ENCODE assay signal across 14 cellular contexts in the genomic region with DNA sequence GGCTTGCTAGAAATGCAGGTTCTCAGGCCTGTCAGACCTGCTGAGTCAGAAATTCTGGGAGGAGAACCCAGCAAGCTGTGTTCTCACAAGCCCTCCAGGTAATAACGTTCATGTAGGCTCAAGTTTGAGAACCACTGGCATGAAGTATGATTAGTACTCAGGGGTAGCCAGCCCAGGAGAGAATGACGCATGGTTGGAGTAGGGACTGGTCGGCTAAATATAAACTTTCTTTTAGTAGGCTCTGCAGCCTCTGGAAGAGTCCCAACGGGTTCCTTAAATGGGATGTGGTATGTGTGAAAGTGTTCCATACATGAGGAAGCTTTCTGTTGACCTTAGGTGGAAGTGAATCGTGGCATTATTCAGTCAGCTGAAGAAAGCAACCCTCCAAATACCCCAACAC.
DNase-seq lines count a peak whose midpoint lies in the region; ATAC-seq, FAIRE-seq and TF ChIP-seq lines count a peak whose summit lies in the region.
"Had no signal": no experiment of that assay in that cellular context is flagged by ENCODE, and none has a peak within 500 bp of the region (broad histone marks: within the 10 kb centered on the region; RNA-seq: fewer than 3 reads in every experiment).

No MANE protein-coding gene starts in this region.

- no peak for ATAC-seq in CD4-positive, CD25-positive, alpha-beta regulatory T cell (ENCODE audit: low read depth in 2 of 2)
- ATAC-seq in gastroesophageal sphincter (peak; percentile 50), HG03469 (IDR thresholded peaks at IDR 0.05; ENCODE audit: unreplicated experiment) (no peak), GM19328 (IDR thresholded peaks at IDR 0.05; ENCODE audit: unreplicated experiment) (no peak)
- ATAC-seq: GM12878 had no signal

- H3K27ac ChIP-seq in CD4-positive, CD25-positive, alpha-beta regulatory T cell (ENCODE audit: insufficient read depth, low read length, poor library complexity, severe bottlenecking) = no peak overlapping the region
- no peak overlapping the region for H3K27ac ChIP-seq in gastroesophageal sphincter

- TF ChIP-seq CTCF in gastroesophageal sphincter (IDR thresholded peaks at IDR 0.05) = no peak

- H3K4me1 ChIP-seq in CD4-positive, CD25-positive, alpha-beta regulatory T cell (ENCODE audit: control insufficient read depth, insufficient read depth, low read length, poor library complexity, severe bottlenecking) = peaks cover 42% of the 10 kb centered on the region
- H3K4me1 ChIP-seq in gastroesophageal sphincter = peaks cover 0 to 15% (median 0%) of the 10 kb centered on the region in 3 donors

- 8 to 36% methylated on average over 4 to 5 of the region's 5 CpGs for WGBS in gastroesophageal sphincter (ENCODE audit: low coverage in 1 of 2), 2 donors

- H3K36me3 Mint-ChIP-seq in CD4-positive, CD25-positive, alpha-beta regulatory T cell = peaks cover 8% of the 10 kb centered on the region

- H3K27ac Mint-ChIP-seq in CD4-positive, CD25-positive, alpha-beta regulatory T cell = peak overlapping the region; percentile 53 to 84 (median 83)
- H3K27ac Mint-ChIP-seq: activated naive CD8-positive, alpha-beta T cell treated with anti-CD3 and anti-CD28 coated beads for 36 hours had no signal

- peak overlapping the region in 1 of 4 donors; percentile 5 for H3K4me3 Mint-ChIP-seq in CD4-positive, CD25-positive, alpha-beta regulatory T cell
- H3K4me3 Mint-ChIP-seq: activated naive CD8-positive, alpha-beta T cell treated with anti-CD3 and anti-CD28 coated beads for 36 hours; IgD-negative memory B cell had no signal

- no peaks in the 10 kb centered on the region for H3K27me3 ChIP-seq in CD4-positive, CD25-positive, alpha-beta regulatory T cell (ENCODE audit: control insufficient read depth, insufficient read depth, low read length)
- no peaks in the 10 kb centered on the region for H3K27me3 ChIP-seq in gastroesophageal sphincter

- no peak for DNase-seq in CD4-positive, CD25-positive, alpha-beta regulatory T cell
- DNase-seq in RCC 7860 (ENCODE audit: low spot score) = peak; percentile 22
- peak; percentile 30 for DNase-seq in pons (ENCODE audit: low spot score)
- no peak for DNase-seq in activated T-cell treated with anti-CD3 and anti-CD28 coated beads for 4 hours
- DNase-seq in NCI-H1417 (lab: John Stamatoyannopoulos, UW) = no peak
- DNase-seq: activated naive CD8-positive, alpha-beta T cell treated with anti-CD3 and anti-CD28 coated beads for 36 hours; NCI-H446; posterior cingulate gyrus had no signal

- no peak for TF ChIP-seq EP300 in gastroesophageal sphincter (IDR thresholded peaks at IDR 0.05)

- no peaks in the 10 kb centered on the region for H3K36me3 ChIP-seq in CD4-positive, CD25-positive, alpha-beta regulatory T cell (ENCODE audit: control insufficient read depth, insufficient read depth, low read length)
- H3K36me3 ChIP-seq in gastroesophageal sphincter = no peaks in the 10 kb centered on the region

- no peak overlapping the region for H3K4me3 ChIP-seq in CD4-positive, CD25-positive, alpha-beta regulatory T cell (ENCODE audit: low read depth, low read length)
- H3K4me3 ChIP-seq in gastroesophageal sphincter = no peak overlapping the region
- H3K4me3 ChIP-seq: GM12878 had no signal

- no peak for FAIRE-seq in RCC 7860 (lab: Jason Lieb, UNC)
- FAIRE-seq: GM12878, islet of Langerhans had no signal

- H3K9me3 Mint-ChIP-seq in CD4-positive, CD25-positive, alpha-beta regulatory T cell = no peaks in the 10 kb centered on the region

- peaks cover 61 to 80% (median 70%) of the 10 kb centered on the region in 4 donors for H3K4me1 Mint-ChIP-seq in CD4-positive, CD25-positive, alpha-beta regulatory T cell

- TF ChIP-seq POLR2A in gastroesophageal sphincter (IDR thresholded peaks at IDR 0.05) = no peak

- no peaks in the 10 kb centered on the region for H3K9me3 ChIP-seq in CD4-positive, CD25-positive, alpha-beta regulatory T cell (ENCODE audit: control insufficient read depth in 2 of 2, low read length in 2 of 2)
- no peaks in the 10 kb centered on the region for H3K9me3 ChIP-seq in gastroesophageal sphincter

- no peaks in the 10 kb centered on the region for H3K27me3 Mint-ChIP-seq in CD4-positive, CD25-positive, alpha-beta regulatory T cell
- H3K27me3 Mint-ChIP-seq: activated naive CD8-positive, alpha-beta T cell treated with anti-CD3 and anti-CD28 coated beads for 36 hours; IgD-negative memory B cell had no signal

Comparison
In these comparisons a context has a peak if more than half of its experiments do, and no peak if none do; other contexts are left out.
1. DNase-seq: peak in RCC 7860 (single experiment) and pons (single experiment); none in CD4-positive, CD25-positive, alpha-beta regulatory T cell (0 of 3), activated T-cell treated with anti-CD3 and anti-CD28 coated beads for 4 hours (single experiment) and NCI-H1417 (0 of 3).